In the genomic region with DNA sequence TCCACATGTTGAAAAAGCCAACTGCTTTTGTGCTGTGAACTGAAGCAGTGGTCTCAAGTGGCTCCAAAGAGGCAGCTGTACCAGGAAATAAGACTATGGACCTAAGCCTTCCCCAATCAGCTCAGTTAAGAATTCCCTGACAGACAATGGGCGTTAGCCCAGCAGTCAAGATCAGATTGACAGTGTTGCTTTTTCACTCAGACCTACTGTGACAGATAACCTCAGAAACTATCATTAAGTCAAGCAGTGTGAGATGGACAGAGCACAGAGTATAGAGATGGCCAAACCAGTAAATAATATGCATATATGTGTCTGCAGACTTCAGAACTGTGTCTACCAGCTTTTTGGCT, we compare ENCODE assay signal across 15 cellular contexts.
DNase-seq lines count a peak whose midpoint lies in the region; ATAC-seq and TF ChIP-seq lines count a peak whose summit lies in the region.
"Had no signal": no experiment of that assay in that cellular context is flagged by ENCODE, and none has a peak within 500 bp of the region (broad histone marks: within the 10 kb centered on the region; RNA-seq: fewer than 3 reads in every experiment).

No MANE protein-coding gene starts in this region.

- DNase-seq in DND-41 = no peak
- peak; percentile 28 for DNase-seq in NCI-H2029 (lab: John Stamatoyannopoulos, UW)
- DNase-seq in smooth muscle cell (lab: John Stamatoyannopoulos, UW; ENCODE audit: unreplicated experiment) = no peak
- no peak for DNase-seq in GM13977 (ENCODE audit: low spot score)
- DNase-seq in left lobe of liver (ENCODE audit: low spot score) = no peak
- no peak for DNase-seq in natural killer cell
- DNase-seq: COR-L47, NCI-H748 treated with DMSO at 0.1 percent for 48 hours had no signal

- H3K4me3 ChIP-seq in DND-41 (ENCODE audit: low read depth in 1 of 2, low read length in 2 of 2) = no peak overlapping the region
- H3K4me3 ChIP-seq in esophagus (ENCODE audit: low read depth in 1 of 2, low read length in 2 of 2) = no peak overlapping the region
- H3K4me3 ChIP-seq in smooth muscle cell = no peak overlapping the region
- H3K4me3 ChIP-seq: SK-N-MC had no signal

- peak overlapping the region; percentile 69 for H2AFZ ChIP-seq in DND-41 (ENCODE audit: low read depth, low read length)
- H2AFZ ChIP-seq in smooth muscle cell (ENCODE audit: low read depth) = no peak overlapping the region

- intact Hi-C loops in natural killer cell (cut with micrococcal nuclease) = no loop called here

- TF ChIP-seq CTCF in DND-41 (IDR thresholded peaks at IDR 0.05; ENCODE audit: borderline replicate concordance, extremely low read depth, low read length, poor library complexity, severe bottlenecking) = no peak
- no peak for TF ChIP-seq CTCF in smooth muscle cell (IDR thresholded peaks at IDR 0.05; ENCODE audit: borderline replicate concordance, insufficient read depth, poor library complexity, severe bottlenecking)
- no peak for TF ChIP-seq CTCF in GM13977 (IDR thresholded peaks at IDR 0.05; ENCODE audit: extremely low read depth, insufficient read depth, missing control alignments)
- TF ChIP-seq CTCF in natural killer cell (IDR thresholded peaks at IDR 0.05) = no peak

- ATAC-seq in DND-41 (ENCODE audit: insufficient read depth, low read depth) (no peak), left lobe of liver (no peak), natural killer cell (no peak)
- ATAC-seq: activated CD4-positive, CD25-positive, alpha-beta regulatory T cell treated with anti-CD3 and anti-CD28 coated beads, Interleukin-2, amount 50 U/mL, for 24 hours had no signal

- H3K4me1 ChIP-seq in DND-41 (ENCODE audit: insufficient read depth, low read length) = peaks cover 36% of the 10 kb centered on the region
- peaks cover 0 to 2% of the 10 kb centered on the region in 2 donors for H3K4me1 ChIP-seq in esophagus (ENCODE audit: control insufficient read depth in 2 of 2, insufficient read depth in 2 of 2, low read length in 1 of 2)
- no peaks in the 10 kb centered on the region for H3K4me1 ChIP-seq in smooth muscle cell (ENCODE audit: low read depth)

- peaks cover 0 to 9% of the 10 kb centered on the region in 2 donors for H3K27me3 Mint-ChIP-seq in natural killer cell (ENCODE audit: low read depth in 2 of 2)
- H3K27me3 Mint-ChIP-seq: activated naive CD8-positive, alpha-beta T cell had no signal

- H3K36me3 ChIP-seq in DND-41 (ENCODE audit: insufficient read depth, low read length) (no peaks in the 10 kb centered on the region), esophagus (ENCODE audit: control insufficient read depth in 2 of 2, insufficient read depth in 2 of 2, low read length in 1 of 2) (no peaks in the 10 kb centered on the region), smooth muscle cell (ENCODE audit: low read depth) (no peaks in the 10 kb centered on the region)

- H3K27ac ChIP-seq in DND-41 (ENCODE audit: low read length) (peak overlapping the region; percentile 84), esophagus (ENCODE audit: low read depth in 2 of 2, low read length in 1 of 2) (peak overlapping the region; percentile 70 to 72), smooth muscle cell (ENCODE audit: low read depth) (peak overlapping the region; percentile 49)
- H3K27ac ChIP-seq: SK-N-MC had no signal

- no peaks in the 10 kb centered on the region for H3F3A ChIP-seq in smooth muscle cell (ENCODE audit: low read depth)

- in situ Hi-C loops in GM13977 (cut with MboI; ENCODE audit: low pct_unique_long_range_greater_than_20kb, low sequenced_read_pairs, unreplicated experiment) = no loop called here

- WGBS in esophagus, 2 donors = 51 to 59% methylated on average over 1 of the region's 1 CpG
- 50% methylated on average over 1 of the region's 1 CpG for WGBS in smooth muscle cell (ENCODE audit: low lambda C conversion rate)

- H3K27ac Mint-ChIP-seq in natural killer cell = no peak overlapping the region
- H3K27ac Mint-ChIP-seq: activated naive CD8-positive, alpha-beta T cell; brain; dendritic cell treated with granulocyte-macrophage colony-stimulating factor and Interleukin-4, amounts not matched to agents 40 ng/mL and 50 ng/mL, for 4 days had no signal

- no peaks in the 10 kb centered on the region for H3K4me1 Mint-ChIP-seq in natural killer cell

- H3K9ac ChIP-seq in DND-41 (ENCODE audit: low read depth, low read length) = peak overlapping the region; percentile 4; the same call in 1 of the 2 replicates
- H3K9ac ChIP-seq in smooth muscle cell (ENCODE audit: low read depth) = no peak overlapping the region

- H3K79me2 ChIP-seq in DND-41 (ENCODE audit: insufficient read depth, low read length) (no peaks in the 10 kb centered on the region), smooth muscle cell (ENCODE audit: low read depth) (no peaks in the 10 kb centered on the region)

- H3K4me2 ChIP-seq in DND-41 (ENCODE audit: insufficient read depth, low read length) = peak overlapping the region; percentile 39; the same call in 1 of the 2 replicates
- no peak overlapping the region for H3K4me2 ChIP-seq in smooth muscle cell

- no peak overlapping the region for H3K4me3 Mint-ChIP-seq in natural killer cell
- H3K4me3 Mint-ChIP-seq: activated naive CD8-positive, alpha-beta T cell; brain; dendritic cell treated with granulocyte-macrophage colony-stimulating factor and Interleukin-4, amounts not matched to agents 40 ng/mL and 50 ng/mL, for 4 days; neural crest cell had no signal

- H4K20me1 ChIP-seq in DND-41 (ENCODE audit: insufficient read depth, low read length) (no peaks in the 10 kb centered on the region), smooth muscle cell (ENCODE audit: low read depth) (no peaks in the 10 kb centered on the region)

- H3K27me3 ChIP-seq in DND-41 (ENCODE audit: insufficient read depth, low read length, poor library complexity) = no peaks in the 10 kb centered on the region
- no peaks in the 10 kb centered on the region for H3K27me3 ChIP-seq in esophagus (ENCODE audit: control insufficient read depth in 1 of 2, insufficient read depth in 2 of 2, low read length in 2 of 2)
- H3K27me3 ChIP-seq in smooth muscle cell (ENCODE audit: low read depth) = no peaks in the 10 kb centered on the region

- no peaks in the 10 kb centered on the region for H3K36me3 Mint-ChIP-seq in natural killer cell
- H3K36me3 Mint-ChIP-seq: brain had no signal

- no peaks in the 10 kb centered on the region for H3K9me3 ChIP-seq in DND-41 (ENCODE audit: insufficient read depth, low read length, severe bottlenecking)
- no peaks in the 10 kb centered on the region for H3K9me3 ChIP-seq in esophagus (ENCODE audit: control insufficient read depth in 2 of 2, insufficient read depth in 1 of 2, low read depth in 1 of 2, low read length in 1 of 2)
- no peaks in the 10 kb centered on the region for H3K9me3 ChIP-seq in smooth muscle cell (replicated peaks; ENCODE audit: low read depth)

- no peaks in the 10 kb centered on the region for H3K9me3 Mint-ChIP-seq in natural killer cell
